8 cellular contexts compared by ENCODE assay signal in the genomic region with DNA sequence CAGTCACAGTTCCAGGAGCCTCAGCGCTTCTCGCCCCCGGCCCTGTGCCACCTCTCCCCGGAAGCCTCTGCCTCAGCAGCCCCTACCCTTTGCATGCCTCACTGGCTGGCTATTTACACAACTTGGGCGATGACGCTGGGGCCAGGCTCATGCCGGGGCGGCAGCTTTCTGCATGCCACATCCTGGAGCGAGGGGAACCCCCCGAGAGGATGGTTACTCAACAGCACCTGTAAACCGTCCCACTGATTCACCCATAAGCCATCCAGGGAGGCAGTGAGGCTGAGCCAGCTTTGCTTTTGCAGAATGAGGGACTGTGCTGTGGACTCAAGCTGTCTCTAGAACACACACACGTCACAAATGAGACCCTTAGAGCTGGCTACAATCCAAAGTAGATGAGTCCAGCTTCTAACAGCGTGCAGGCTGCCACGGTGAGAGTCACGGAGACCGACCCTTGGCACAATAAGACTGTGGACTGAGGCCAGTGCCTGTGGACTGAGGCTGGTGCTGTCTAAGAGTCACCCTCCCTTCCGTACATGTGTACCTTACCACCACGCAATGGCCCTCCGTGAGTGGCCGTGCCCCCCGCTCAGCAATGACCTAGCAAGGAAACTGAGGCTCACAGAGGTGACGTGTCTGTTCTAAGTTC. TPM values are rescaled to one million over a fixed set of nuclear protein-coding genes. Genes with fewer than 3 reads are reported as not detected.
DNase-seq lines count a peak whose midpoint lies in the region; ATAC-seq, FAIRE-seq and TF ChIP-seq lines count a peak whose summit lies in the region.

No MANE protein-coding gene starts in this region.

- peak; percentile 85 for FAIRE-seq in keratinocyte (lab: Jason Lieb, UNC)

- H2AFZ ChIP-seq in keratinocyte (ENCODE audit: control insufficient read depth, low read length): no peak overlapping the region

- DNase-seq in GM12865 (ENCODE audit: low read depth) (peak; percentile 71), NCI-H510A treated with DMSO at 0.1 percent for 48 hours (lab: John Stamatoyannopoulos, UW) (peak; percentile 45), keratinocyte (ENCODE audit: low read depth, low spot score) (peak; percentile 99), epidermal melanocyte (ENCODE audit: insufficient read length, low spot score) (no peak), middle frontal gyrus (ENCODE audit: extremely low spot score, low spot score) (no peak)
- peak; percentile 75 for DNase-seq in activated T-cell treated with anti-CD3 and anti-CD28 coated beads, Interleukin-2, amount 50 U/mL, for 1 hour
- DNase-seq in stimulated activated CD8-positive, alpha-beta memory T cell treated with anti-CD3 and anti-CD28 coated beads, Interleukin-2, amount 100 ng/mL, for 48 hours (ENCODE audit: low read depth in 2 of 2): peak; percentile 69 to 77

- ATAC-seq in HG02588 (IDR thresholded peaks at IDR 0.05; ENCODE audit: unreplicated experiment): peak; percentile 87

- H3K27ac ChIP-seq in keratinocyte (ENCODE audit: control insufficient read depth, insufficient read depth, low read length): peak overlapping the region; percentile 87

- H3K36me3 ChIP-seq in keratinocyte (ENCODE audit: control insufficient read depth in 2 of 2, extremely low read depth in 1 of 2, insufficient read depth in 2 of 2, low read length in 2 of 2): no peaks in the 10 kb centered on the region

- no peaks in the 10 kb centered on the region for H4K20me1 ChIP-seq in keratinocyte (ENCODE audit: control insufficient read depth, extremely low read depth, insufficient read depth, low read length)

- H3K4me3 ChIP-seq in GM12865 (ENCODE audit: low read depth, low read length) (no peak overlapping the region), keratinocyte (ENCODE audit: control insufficient read depth in 2 of 3, extremely low read depth in 1 of 3, insufficient read depth in 2 of 3, low read depth in 1 of 3, low read length in 3 of 3) (peak overlapping the region in 1 of 3 experiments; percentile 18)

- peak overlapping the region; percentile 63 for H3K4me2 ChIP-seq in keratinocyte (ENCODE audit: control insufficient read depth, extremely low read depth, insufficient read depth, low read depth, low read length)

- peak overlapping the region; percentile 71 for H3K9ac ChIP-seq in keratinocyte (ENCODE audit: control insufficient read depth, extremely low read depth, insufficient read depth, low read length)

- no peaks in the 10 kb centered on the region for H3K79me2 ChIP-seq in keratinocyte (ENCODE audit: control insufficient read depth, insufficient read depth, low read length)

- peaks cover 40% of the 10 kb centered on the region for H3K4me1 ChIP-seq in keratinocyte (ENCODE audit: control insufficient read depth, extremely low read depth, insufficient read depth, low read length)

- no peaks in the 10 kb centered on the region for H3K9me3 ChIP-seq in keratinocyte (ENCODE audit: control insufficient read depth, low read depth, low read length)

- H3K9me1 ChIP-seq in keratinocyte (ENCODE audit: control insufficient read depth, extremely low read depth, insufficient read depth, low read length): no peaks in the 10 kb centered on the region

- no peaks in the 10 kb centered on the region for H3K27me3 ChIP-seq in keratinocyte (ENCODE audit: control insufficient read depth, extremely low read depth, insufficient read depth, low read length)

- dilution Hi-C loops in keratinocyte (cut with MboI; ENCODE audit: extremely low pct_ligation_motif_present, low sequenced_read_pairs): no loop called here

- no peak for TF ChIP-seq CTCF in GM12865 (IDR thresholded peaks at IDR 0.05; ENCODE audit: insufficient read depth, low read depth, low read length, missing control alignments)
- no peak for TF ChIP-seq CTCF in keratinocyte (optimal IDR thresholded peaks at IDR 0.05 in 1 of 3, IDR thresholded peaks at IDR 0.05 in 1 of 3, conservative IDR thresholded peaks at IDR 0.05 in 1 of 3; ENCODE audit: extremely low read depth in 1 of 3, insufficient read depth in 2 of 3, low read length in 3 of 3)

RNA-seq across cellular contexts. Expression of a gene that starts 45.6 kb away (rescaled TPM):
- polyA plus RNA-seq in keratinocyte: 501 to 637 TPM (median 613 TPM) in 3 replicates
- 17.0 TPM for polyA plus RNA-seq in keratinocyte (2011; ENCODE audit: low read depth)
- polyA plus RNA-seq in keratinocyte (2011; cell fraction: cytosol; rRNA removed): 683 and 864 TPM in 2 replicates
- polyA plus RNA-seq in keratinocyte (2011; cell fraction: nucleus; rRNA removed): 272 and 323 TPM in 2 replicates
- polyA plus RNA-seq in keratinocyte (2012; ENCODE audit: low replicate concordance): 36.4 and 382 TPM in 2 replicates
- polyA minus RNA-seq in keratinocyte: 222 to 540 TPM (median 484 TPM) in 3 replicates
- polyA minus RNA-seq in keratinocyte (2011; cell fraction: cytosol; rRNA and poly(A)+ RNA removed): 366 TPM
- 86.1 and 158 TPM in 2 replicates for polyA minus RNA-seq in keratinocyte (2011; cell fraction: nucleus; rRNA and poly(A)+ RNA removed)

Comparison
In these comparisons a context has a peak if more than half of its experiments do, and no peak if none do; other contexts are left out.
1. DNase-seq: peak in GM12865 (single experiment), NCI-H510A treated with DMSO at 0.1 percent for 48 hours (single experiment), activated T-cell treated with anti-CD3 and anti-CD28 coated beads, Interleukin-2, amount 50 U/mL, for 1 hour (single experiment), keratinocyte (single experiment) and stimulated activated CD8-positive, alpha-beta memory T cell treated with anti-CD3 and anti-CD28 coated beads, Interleukin-2, amount 100 ng/mL, for 48 hours (2 of 2); none in epidermal melanocyte (single experiment) and middle frontal gyrus (single experiment).